ENCODE assay signal across 8 cellular contexts in genomic region chr16:3878610-3879009, GRCh38. TPM values are rescaled to one million over a fixed set of nuclear protein-coding genes. Genes with fewer than 3 reads are reported as not detected.
A peak's percentile ranks its signal among the peaks of the same experiment; 100 is the strongest.
DNase-seq lines count a peak whose midpoint lies in the region; ATAC-seq and TF ChIP-seq lines count a peak whose summit lies in the region.

No MANE protein-coding gene starts in this region.

- no peaks in the 10 kb centered on the region for H3K9me3 Mint-ChIP-seq in activated naive CD4-positive, alpha-beta T cell treated with anti-CD3 and anti-CD28 coated beads, Interleukin-2, amount 50 U/mL, for 24 hours
- no peaks in the 10 kb centered on the region for H3K9me3 Mint-ChIP-seq in activated T-helper 2 cell treated with anti-CD3 and anti-CD28 coated beads, Interferon-gamma antibody, Interleukin-2, Interleukin-4, amounts not matched to agents 10 μg/mL and 5 μg/mL and 100 μg/mL, durations not matched to agents 14 hours and 24 hours and 36 hours

- H3K36me3 ChIP-seq in left lung: no peaks in the 10 kb centered on the region
- no peaks in the 10 kb centered on the region for H3K36me3 ChIP-seq in upper lobe of left lung

- peaks cover 0 to 4% of the 10 kb centered on the region in 2 donors for H3K27me3 ChIP-seq in left lung
- no peaks in the 10 kb centered on the region for H3K27me3 ChIP-seq in upper lobe of left lung

- H3K4me3 ChIP-seq in left lung (peak overlapping the region; percentile 86 to 90), upper lobe of left lung (peak overlapping the region in 3 of 4 donors; percentile 75 to 98 (median 91))

- no peak overlapping the region for H3K27ac ChIP-seq in left lung
- H3K27ac ChIP-seq in upper lobe of left lung: peak overlapping the region in 1 of 4 donors; percentile 97

- TF ChIP-seq EP300 in upper lobe of left lung (IDR thresholded peaks at IDR 0.05): no peak

- no peaks in the 10 kb centered on the region for H3K27me3 Mint-ChIP-seq in activated naive CD4-positive, alpha-beta T cell treated with anti-CD3 and anti-CD28 coated beads, Interleukin-2, amount 50 U/mL, for 24 hours
- H3K27me3 Mint-ChIP-seq in activated T-helper 2 cell treated with anti-CD3 and anti-CD28 coated beads, Interferon-gamma antibody, Interleukin-2, Interleukin-4, amounts not matched to agents 10 μg/mL and 5 μg/mL and 100 μg/mL, durations not matched to agents 14 hours and 24 hours and 36 hours (ENCODE audit: low read depth): peaks cover under 1% of the 10 kb centered on the region

- no peak for TF ChIP-seq POLR2A in upper lobe of left lung (IDR thresholded peaks at IDR 0.05)

- intact Hi-C loops in activated T-helper 2 cell treated with anti-CD3 and anti-CD28 coated beads, Interferon-gamma antibody, Interleukin-2, Interleukin-4, amounts not matched to agents 10 μg/mL and 5 μg/mL and 100 μg/mL, durations not matched to agents 14 hours and 24 hours and 36 hours (cut with micrococcal nuclease): loop anchor here (1.0 to 5.0 kb wide), 3 partner anchors 22 to 188 kb away; no protein-coding TSS in a partner anchor
- intact Hi-C loops in left lung (cut with DNase I): loop anchor here in 1 of 2 donors (10.0 kb wide), 2 partner anchors 84 to 184 kb away; no protein-coding TSS in a partner anchor

- DNase-seq in activated naive CD4-positive, alpha-beta T cell treated with anti-CD3 and anti-CD28 coated beads, Interleukin-2, amount 50 U/mL, for 16 hours: no peak
- no peak for DNase-seq in activated T-helper 2 cell treated with anti-CD3 and anti-CD28 coated beads, Interferon-gamma antibody, Interleukin-2, Interleukin-4, amounts not matched to agents 10 μg/mL and 5 μg/mL and 100 μg/mL, durations not matched to agents 14 hours and 24 hours and 36 hours (ENCODE audit: low spot score)
- DNase-seq in left lung: no peak
- no peak for DNase-seq in upper lobe of left lung
- no peak for DNase-seq in germinal center (ENCODE audit: low spot score)
- no peak for DNase-seq in GOT3 (lab: John Stamatoyannopoulos, UW)
- no peak for DNase-seq in GF-D8 (lab: John Stamatoyannopoulos, UW)

- WGBS in upper lobe of left lung, 2 donors: 7 to 18% methylated on average over 8 of the region's 8 CpGs

- peak overlapping the region; percentile 56 for H3K27ac Mint-ChIP-seq in activated naive CD4-positive, alpha-beta T cell treated with anti-CD3 and anti-CD28 coated beads, Interleukin-2, amount 50 U/mL, for 24 hours
- peak overlapping the region; percentile 71 for H3K27ac Mint-ChIP-seq in activated T-helper 2 cell treated with anti-CD3 and anti-CD28 coated beads, Interferon-gamma antibody, Interleukin-2, Interleukin-4, amounts not matched to agents 10 μg/mL and 5 μg/mL and 100 μg/mL, durations not matched to agents 14 hours and 24 hours and 36 hours

- peak overlapping the region; percentile 88 for H3K4me3 Mint-ChIP-seq in activated naive CD4-positive, alpha-beta T cell treated with anti-CD3 and anti-CD28 coated beads, Interleukin-2, amount 50 U/mL, for 24 hours
- peak overlapping the region; percentile 88 for H3K4me3 Mint-ChIP-seq in activated T-helper 2 cell treated with anti-CD3 and anti-CD28 coated beads, Interferon-gamma antibody, Interleukin-2, Interleukin-4, amounts not matched to agents 10 μg/mL and 5 μg/mL and 100 μg/mL, durations not matched to agents 14 hours and 24 hours and 36 hours (ENCODE audit: low read depth)

- H3K9me3 ChIP-seq in left lung (no peaks in the 10 kb centered on the region), upper lobe of left lung (no peaks in the 10 kb centered on the region)

- peaks cover 4% of the 10 kb centered on the region for H3K36me3 Mint-ChIP-seq in activated naive CD4-positive, alpha-beta T cell treated with anti-CD3 and anti-CD28 coated beads, Interleukin-2, amount 50 U/mL, for 24 hours
- H3K36me3 Mint-ChIP-seq in activated T-helper 2 cell treated with anti-CD3 and anti-CD28 coated beads, Interferon-gamma antibody, Interleukin-2, Interleukin-4, amounts not matched to agents 10 μg/mL and 5 μg/mL and 100 μg/mL, durations not matched to agents 14 hours and 24 hours and 36 hours (ENCODE audit: low read depth): peaks cover 31% of the 10 kb centered on the region

- peaks cover 42 to 59% of the 10 kb centered on the region in 2 donors for H3K4me1 ChIP-seq in left lung
- H3K4me1 ChIP-seq in upper lobe of left lung: peaks cover 50 to 64% (median 55%) of the 10 kb centered on the region in 4 donors

- TF ChIP-seq CTCF in left lung (IDR thresholded peaks at IDR 0.05): no peak
- TF ChIP-seq CTCF in upper lobe of left lung (IDR thresholded peaks at IDR 0.05): no peak

- H3K4me1 Mint-ChIP-seq in activated naive CD4-positive, alpha-beta T cell treated with anti-CD3 and anti-CD28 coated beads, Interleukin-2, amount 50 U/mL, for 24 hours: peaks cover 68% of the 10 kb centered on the region
- peaks cover 35% of the 10 kb centered on the region for H3K4me1 Mint-ChIP-seq in activated T-helper 2 cell treated with anti-CD3 and anti-CD28 coated beads, Interferon-gamma antibody, Interleukin-2, Interleukin-4, amounts not matched to agents 10 μg/mL and 5 μg/mL and 100 μg/mL, durations not matched to agents 14 hours and 24 hours and 36 hours (ENCODE audit: low read depth)

- ATAC-seq in left lung (no peak), upper lobe of left lung (ENCODE audit: low FRiP score in 2 of 2) (no peak)

RNA-seq across cellular contexts. Expression of gene CREBBP, which starts 1.9 kb away (rescaled TPM):
- total RNA-seq in activated T-helper 2 cell treated with anti-CD3 and anti-CD28 coated beads, Interferon-gamma antibody, Interleukin-2, Interleukin-4, amounts not matched to agents 10 μg/mL and 5 μg/mL and 100 μg/mL, durations not matched to agents 14 hours and 24 hours and 36 hours: 45.2 and 53.1 TPM in 2 replicates
- total RNA-seq in left lung (10 to 100 TPM; 48.3 to 63.7 TPM), upper lobe of left lung (100 to 1,000 TPM in 3 of 6 donors, 10 to 100 TPM in 3; 54.1 to 175 (median 99.2) TPM)
